ENCODE assay signal across 19 cellular contexts in the genomic region with DNA sequence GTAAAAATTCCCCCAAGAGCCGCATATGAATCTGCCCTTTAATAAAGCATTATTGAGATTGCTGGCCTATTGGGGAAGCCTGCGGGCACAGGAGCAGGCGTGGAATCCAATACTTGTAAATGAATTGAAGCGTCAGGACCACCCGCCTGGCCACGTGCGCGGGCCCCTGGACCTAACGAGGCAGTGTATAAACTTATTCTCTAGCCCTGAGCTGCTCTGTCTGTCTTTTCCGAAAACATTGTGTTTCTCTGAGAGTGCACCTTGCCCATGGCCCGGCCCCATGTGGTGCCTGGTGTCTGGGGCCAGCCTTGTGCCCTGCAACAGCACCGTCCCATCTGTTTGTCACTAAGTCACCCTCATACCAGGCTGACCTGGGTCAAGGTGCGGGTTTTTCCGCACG.
"Had no signal": no experiment of that assay in that cellular context is flagged by ENCODE, and none has a peak within 500 bp of the region (broad histone marks: within the 10 kb centered on the region; RNA-seq: fewer than 3 reads in every experiment).

No MANE protein-coding gene starts in this region.

- H3K27me3 ChIP-seq: cardiac muscle cell, stomach, upper lobe of left lung had no signal

- H3K4me1 Mint-ChIP-seq: activated CD4-positive, alpha-beta T cell treated with anti-CD3 and anti-CD28 coated beads for 36 hours; activated CD8-positive, alpha-beta memory T cell treated with anti-CD3 and anti-CD28 coated beads, Interleukin-2, amount 10 ng/mL, durations not matched to agents 7 days and 5 days; activated T-helper 17 cell treated with anti-CD3 and anti-CD28 coated beads, Interleukin-2, amount 50 U/mL, for 72 hours had no signal

- H3K9me3 ChIP-seq: stomach, upper lobe of left lung had no signal

- FAIRE-seq: TTC549 had no signal

- DNase-seq: activated CD4-positive, alpha-beta memory T cell treated with anti-CD3 and anti-CD28 coated beads for 36 hours; activated CD4-positive, alpha-beta T cell treated with anti-CD3 and anti-CD28 coated beads for 36 hours; activated CD8-positive, alpha-beta memory T cell treated with anti-CD3 and anti-CD28 coated beads, Interleukin-2, amount 10 ng/mL, durations not matched to agents 7 days and 5 days; activated naive CD4-positive, alpha-beta T cell; activated naive CD8-positive, alpha-beta T cell treated with anti-CD3 and anti-CD28 coated beads, Interleukin-2, amount 10 ng/mL, durations not matched to agents 7 days and 5 days; amygdala; dermis blood vessel endothelial cell; effector memory CD8-positive, alpha-beta T cell; mesendoderm; naive thymus-derived CD4-positive, alpha-beta T cell; nucleus accumbens; retina; stimulated activated CD8-positive, alpha-beta memory T cell treated with anti-CD3 and anti-CD28 coated beads, Interleukin-4, amount 100 ng/mL, for 48 hours; stomach had no signal

- ATAC-seq: activated CD4-positive, alpha-beta T cell treated with anti-CD3 and anti-CD28 coated beads for 36 hours; activated CD8-positive, alpha-beta memory T cell treated with anti-CD3 and anti-CD28 coated beads, Interleukin-2, amount 10 ng/mL, durations not matched to agents 7 days and 5 days; activated T-helper 17 cell treated with anti-CD3 and anti-CD28 coated beads, Interleukin-2, amount 50 U/mL, for 72 hours; naive thymus-derived CD4-positive, alpha-beta T cell had no signal

- H3K4me3 ChIP-seq: cardiac muscle cell, stomach, upper lobe of left lung had no signal

- H3K27ac ChIP-seq: cardiac muscle cell, stomach, upper lobe of left lung had no signal

- H3K27ac Mint-ChIP-seq: activated CD4-positive, alpha-beta memory T cell treated with anti-CD3 and anti-CD28 coated beads for 36 hours; activated CD4-positive, alpha-beta T cell treated with anti-CD3 and anti-CD28 coated beads for 36 hours; activated CD8-positive, alpha-beta memory T cell treated with anti-CD3 and anti-CD28 coated beads, Interleukin-2, amount 10 ng/mL, durations not matched to agents 7 days and 5 days; activated naive CD8-positive, alpha-beta T cell treated with anti-CD3 and anti-CD28 coated beads, Interleukin-2, amount 10 ng/mL, durations not matched to agents 7 days and 5 days; activated T-helper 17 cell treated with anti-CD3 and anti-CD28 coated beads, Interleukin-2, amount 50 U/mL, for 72 hours; effector memory CD8-positive, alpha-beta T cell; T-helper 2 cell treated with Interferon-gamma antibody and Interleukin-4, amounts not matched to agents 5 μg/mL and 100 μg/mL, for 36 hours had no signal

- H3K4me1 ChIP-seq: upper lobe of left lung had no signal

- H3K4me3 Mint-ChIP-seq: activated CD4-positive, alpha-beta memory T cell treated with anti-CD3 and anti-CD28 coated beads for 36 hours; activated CD4-positive, alpha-beta T cell treated with anti-CD3 and anti-CD28 coated beads for 36 hours; activated CD8-positive, alpha-beta memory T cell treated with anti-CD3 and anti-CD28 coated beads, Interleukin-2, amount 10 ng/mL, durations not matched to agents 7 days and 5 days; activated naive CD8-positive, alpha-beta T cell treated with anti-CD3 and anti-CD28 coated beads, Interleukin-2, amount 10 ng/mL, durations not matched to agents 7 days and 5 days; activated T-helper 17 cell treated with anti-CD3 and anti-CD28 coated beads, Interleukin-2, amount 50 U/mL, for 72 hours; T-helper 2 cell treated with Interferon-gamma antibody and Interleukin-4, amounts not matched to agents 5 μg/mL and 100 μg/mL, for 36 hours had no signal

- H3K9me3 Mint-ChIP-seq: activated CD4-positive, alpha-beta memory T cell treated with anti-CD3 and anti-CD28 coated beads for 36 hours; activated naive CD8-positive, alpha-beta T cell treated with anti-CD3 and anti-CD28 coated beads, Interleukin-2, amount 10 ng/mL, durations not matched to agents 7 days and 5 days; activated T-helper 17 cell treated with anti-CD3 and anti-CD28 coated beads, Interleukin-2, amount 50 U/mL, for 72 hours; effector memory CD8-positive, alpha-beta T cell; naive thymus-derived CD4-positive, alpha-beta T cell; T-helper 2 cell treated with Interferon-gamma antibody and Interleukin-4, amounts not matched to agents 5 μg/mL and 100 μg/mL, for 36 hours had no signal

- H3K27me3 Mint-ChIP-seq: activated CD4-positive, alpha-beta memory T cell treated with anti-CD3 and anti-CD28 coated beads for 36 hours; activated CD4-positive, alpha-beta T cell treated with anti-CD3 and anti-CD28 coated beads for 36 hours; activated CD8-positive, alpha-beta memory T cell treated with anti-CD3 and anti-CD28 coated beads, Interleukin-2, amount 10 ng/mL, durations not matched to agents 7 days and 5 days; activated naive CD8-positive, alpha-beta T cell treated with anti-CD3 and anti-CD28 coated beads, Interleukin-2, amount 10 ng/mL, durations not matched to agents 7 days and 5 days; activated T-helper 17 cell treated with anti-CD3 and anti-CD28 coated beads, Interleukin-2, amount 50 U/mL, for 72 hours; effector memory CD8-positive, alpha-beta T cell; naive thymus-derived CD4-positive, alpha-beta T cell had no signal
